Comparison of ENCODE assay signal across 15 cellular contexts in genomic region chr13:67223024-67223423, GRCh38. TPM values are rescaled to one million over a fixed set of nuclear protein-coding genes. Genes with fewer than 3 reads are reported as not detected.
DNase-seq lines count a peak whose midpoint lies in the region; ATAC-seq, FAIRE-seq and TF ChIP-seq lines count a peak whose summit lies in the region.
"Had no signal": no experiment of that assay in that cellular context is flagged by ENCODE, and none has a peak within 500 bp of the region (broad histone marks: within the 10 kb centered on the region; RNA-seq: fewer than 3 reads in every experiment).

No MANE protein-coding gene starts in this region.

- TF ChIP-seq CTCF in left ventricle myocardium inferior (IDR thresholded peaks at IDR 0.05; ENCODE audit: borderline replicate concordance) (no peak), right atrium auricular region (IDR thresholded peaks at IDR 0.05) (no peak), astrocyte of the spinal cord (IDR thresholded peaks at IDR 0.05; ENCODE audit: low read depth, low read length) (no peak), type B pancreatic cell (conservative IDR thresholded peaks at IDR 0.05) (no peak), Peyer's patch (IDR thresholded peaks at IDR 0.05) (no peak), body of pancreas (IDR thresholded peaks at IDR 0.05) (no peak)

- no peak for ATAC-seq in body of pancreas
- ATAC-seq: activated CD8-positive, alpha-beta memory T cell treated with anti-CD3 and anti-CD28 coated beads, Interleukin-2, amount 10 ng/mL, durations not matched to agents 7 days and 5 days; HCT116 had no signal

- peaks cover 21% of the 10 kb centered on the region for H3K36me3 Mint-ChIP-seq in type B pancreatic cell
- H3K36me3 Mint-ChIP-seq: activated CD8-positive, alpha-beta memory T cell treated with anti-CD3 and anti-CD28 coated beads, Interleukin-2, amount 10 ng/mL, durations not matched to agents 7 days and 5 days; memory B cell had no signal

- H3K9me3 Mint-ChIP-seq in type B pancreatic cell: no peaks in the 10 kb centered on the region
- H3K9me3 Mint-ChIP-seq: memory B cell had no signal

- H3K4me1 Mint-ChIP-seq in type B pancreatic cell (ENCODE audit: unreplicated experiment): peaks cover 22% of the 10 kb centered on the region

- H3K4me3 Mint-ChIP-seq in type B pancreatic cell: peak overlapping the region; percentile 53
- H3K4me3 Mint-ChIP-seq: activated CD8-positive, alpha-beta memory T cell treated with anti-CD3 and anti-CD28 coated beads, Interleukin-2, amount 10 ng/mL, durations not matched to agents 7 days and 5 days; memory B cell had no signal

- peaks cover 7% of the 10 kb centered on the region for H3K27me3 Mint-ChIP-seq in type B pancreatic cell

- TF ChIP-seq POLR2A in Peyer's patch (IDR thresholded peaks at IDR 0.05): no peak
- TF ChIP-seq POLR2A in body of pancreas (IDR thresholded peaks at IDR 0.05): no peak

- H3K4me3 ChIP-seq in left ventricle myocardium inferior: peak overlapping the region; percentile 87
- peak overlapping the region in 1 of 2 donors; percentile 5 for H3K4me3 ChIP-seq in right atrium auricular region
- no peak overlapping the region for H3K4me3 ChIP-seq in astrocyte of the spinal cord (ENCODE audit: low read depth, low read length)
- no peak overlapping the region for H3K4me3 ChIP-seq in Peyer's patch
- H3K4me3 ChIP-seq in body of pancreas: no peak overlapping the region
- H3K4me3 ChIP-seq: adrenal gland, skin epidermis had no signal

- WGBS in body of pancreas, 2 donors: 40 to 41% methylated on average over 2 of the region's 2 CpGs

- H3K27ac ChIP-seq in left ventricle myocardium inferior (replicated peaks) (no peak overlapping the region), right atrium auricular region (no peak overlapping the region), Peyer's patch (no peak overlapping the region), body of pancreas (no peak overlapping the region)
- H3K27ac ChIP-seq: adrenal gland, skin epidermis had no signal

- intact Hi-C loops in left ventricle myocardium inferior (cut with micrococcal nuclease): no loop called here
- intact Hi-C loops in body of pancreas (cut with DNase I): no loop called here

- in situ Hi-C loops in astrocyte of the spinal cord (cut with HindIII; ENCODE audit: low sequenced_read_pairs): no loop called here

- peaks cover 61% of the 10 kb centered on the region for H3K4me1 ChIP-seq in left ventricle myocardium inferior
- H3K4me1 ChIP-seq in right atrium auricular region: peaks cover 0 to 30% of the 10 kb centered on the region in 2 donors
- no peaks in the 10 kb centered on the region for H3K4me1 ChIP-seq in Peyer's patch
- no peaks in the 10 kb centered on the region for H3K4me1 ChIP-seq in body of pancreas
- H3K4me1 ChIP-seq: adrenal gland had no signal

- H3K9me3 ChIP-seq in left ventricle myocardium inferior (replicated peaks): no peaks in the 10 kb centered on the region
- no peaks in the 10 kb centered on the region for H3K9me3 ChIP-seq in right atrium auricular region
- no peaks in the 10 kb centered on the region for H3K9me3 ChIP-seq in Peyer's patch
- no peaks in the 10 kb centered on the region for H3K9me3 ChIP-seq in body of pancreas
- H3K9me3 ChIP-seq: adrenal gland had no signal

- no peaks in the 10 kb centered on the region for H3K27me3 ChIP-seq in left ventricle myocardium inferior (ENCODE audit: low read depth)
- H3K27me3 ChIP-seq in right atrium auricular region: no peaks in the 10 kb centered on the region
- H3K27me3 ChIP-seq in Peyer's patch: no peaks in the 10 kb centered on the region
- H3K27me3 ChIP-seq in body of pancreas: no peaks in the 10 kb centered on the region

- FAIRE-seq in islet of Langerhans (lab: Jason Lieb, UNC): peak; percentile 17

- H3K36me3 ChIP-seq in left ventricle myocardium inferior (no peaks in the 10 kb centered on the region), right atrium auricular region (no peaks in the 10 kb centered on the region), Peyer's patch (no peaks in the 10 kb centered on the region), body of pancreas (replicated peaks in 1 of 2; ENCODE audit: insufficient read depth in 1 of 2, low read depth in 2 of 2) (no peaks in the 10 kb centered on the region)
- H3K36me3 ChIP-seq: adrenal gland had no signal

- DNase-seq in left ventricle myocardium inferior (no peak), right atrium auricular region (ENCODE audit: low spot score) (no peak), astrocyte of the spinal cord (ENCODE audit: low read depth, low spot score) (peak; percentile 65), type B pancreatic cell (ENCODE audit: extremely low spot score, unreplicated experiment) (no peak), Peyer's patch (no peak), SHP77 (lab: John Stamatoyannopoulos, UW) (no peak), body of pancreas (no peak)
- DNase-seq: activated CD8-positive, alpha-beta memory T cell treated with anti-CD3 and anti-CD28 coated beads, Interleukin-2, amount 10 ng/mL, durations not matched to agents 7 days and 5 days; adrenal gland; AML-193; NCI-H526 treated with DMSO at 0.1 percent for 48 hours had no signal

- no peak overlapping the region for H3K27ac Mint-ChIP-seq in type B pancreatic cell
- H3K27ac Mint-ChIP-seq: activated CD8-positive, alpha-beta memory T cell treated with anti-CD3 and anti-CD28 coated beads, Interleukin-2, amount 10 ng/mL, durations not matched to agents 7 days and 5 days; memory B cell had no signal

RNA-seq across cellular contexts. Expression of gene PCDH9, which starts 7.1 kb away (rescaled TPM):
- total RNA-seq in left ventricle myocardium inferior (14.7 TPM), right atrium auricular region (10 to 100 TPM; 19.4 to 28.7 TPM), type B pancreatic cell (ENCODE audit: low replicate concordance) (12.8 and 20.2 TPM in 2 replicates), Peyer's patch (1 to 10 TPM in 2 of 4 donors, under 1 TPM in 2; 0.57 to 1.7 (median 0.97) TPM), body of pancreas (1 to 10 TPM; 3.6 to 3.9 TPM)
